Comparison of ENCODE assay signal across 1 cellular context in the genomic region with DNA sequence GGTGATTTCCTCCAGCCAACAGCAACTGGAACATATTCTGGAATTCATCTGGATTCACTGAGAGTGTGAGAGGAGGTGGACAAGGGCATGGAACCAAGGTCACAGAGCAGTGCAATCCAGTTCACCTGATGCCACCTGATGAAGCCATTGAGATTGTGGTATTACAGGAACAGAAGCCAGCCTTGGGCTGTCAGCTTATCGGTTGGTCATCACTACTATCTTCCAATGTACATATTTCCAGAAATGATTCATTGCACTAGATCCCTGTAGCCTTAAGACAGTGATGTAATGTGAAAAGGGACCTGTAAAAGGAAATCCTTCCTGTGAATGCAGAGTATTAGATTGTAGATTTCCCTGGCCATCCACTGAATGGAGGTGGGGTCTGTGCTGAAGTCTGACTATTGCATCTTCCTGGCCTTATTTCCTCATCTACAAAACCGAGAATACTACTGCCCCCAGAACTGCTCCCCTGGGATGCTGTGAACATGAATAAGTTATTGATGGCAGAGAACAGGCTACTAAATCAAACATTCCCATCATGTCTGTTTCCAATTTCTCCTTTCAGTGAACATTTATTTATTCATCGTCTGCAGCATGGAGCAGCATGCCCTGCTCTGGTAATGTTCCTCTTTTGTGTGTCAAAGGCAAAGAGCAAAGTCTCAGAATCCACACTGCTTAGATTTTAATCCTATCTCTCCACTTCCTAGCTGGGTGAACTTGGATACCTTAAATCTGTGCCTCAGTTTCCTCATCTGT.
A peak's percentile ranks its signal among the peaks of the same experiment; 100 is the strongest.
TF ChIP-seq lines count a peak whose summit lies in the region.

No MANE protein-coding gene starts in this region.

TF ChIP-seq in SK-N-SH, 30 proteins besides CTCF, POLR2A, EP300 and RAD21 (continued from another document):
- TF ChIP-seq, protein P1, sequence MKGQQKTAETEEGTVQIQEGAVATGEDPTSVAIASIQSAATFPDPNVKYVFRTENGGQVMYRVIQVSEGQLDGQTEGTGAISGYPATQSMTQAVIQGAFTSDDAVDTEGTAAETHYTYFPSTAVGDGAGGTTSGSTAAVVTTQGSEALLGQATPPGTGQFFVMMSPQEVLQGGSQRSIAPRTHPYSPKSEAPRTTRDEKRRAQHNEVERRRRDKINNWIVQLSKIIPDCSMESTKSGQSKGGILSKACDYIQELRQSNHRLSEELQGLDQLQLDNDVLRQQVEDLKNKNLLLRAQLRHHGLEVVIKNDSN (IDR thresholded peaks at IDR 0.05; ENCODE audit: borderline replicate concordance, low read depth) = no peak
- TF ChIP-seq, protein P2, sequence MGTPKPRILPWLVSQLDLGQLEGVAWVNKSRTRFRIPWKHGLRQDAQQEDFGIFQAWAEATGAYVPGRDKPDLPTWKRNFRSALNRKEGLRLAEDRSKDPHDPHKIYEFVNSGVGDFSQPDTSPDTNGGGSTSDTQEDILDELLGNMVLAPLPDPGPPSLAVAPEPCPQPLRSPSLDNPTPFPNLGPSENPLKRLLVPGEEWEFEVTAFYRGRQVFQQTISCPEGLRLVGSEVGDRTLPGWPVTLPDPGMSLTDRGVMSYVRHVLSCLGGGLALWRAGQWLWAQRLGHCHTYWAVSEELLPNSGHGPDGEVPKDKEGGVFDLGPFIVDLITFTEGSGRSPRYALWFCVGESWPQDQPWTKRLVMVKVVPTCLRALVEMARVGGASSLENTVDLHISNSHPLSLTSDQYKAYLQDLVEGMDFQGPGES (IDR thresholded peaks at IDR 0.05; ENCODE audit: low read depth, low read length) = no peak
- peak; percentile 24; the same call in 1 of the 2 replicates for TF ChIP-seq POLR2AphosphoS5 (IDR thresholded peaks at IDR 0.05; ENCODE audit: low read depth, low read length)
- no peak for TF ChIP-seq EZH2phosphoT487 (IDR thresholded peaks at IDR 0.05; ENCODE audit: borderline replicate concordance, low read depth)
- TF ChIP-seq RCOR1 (IDR thresholded peaks at IDR 0.05; ENCODE audit: low read length) = no peak
- TF ChIP-seq, protein P3, sequence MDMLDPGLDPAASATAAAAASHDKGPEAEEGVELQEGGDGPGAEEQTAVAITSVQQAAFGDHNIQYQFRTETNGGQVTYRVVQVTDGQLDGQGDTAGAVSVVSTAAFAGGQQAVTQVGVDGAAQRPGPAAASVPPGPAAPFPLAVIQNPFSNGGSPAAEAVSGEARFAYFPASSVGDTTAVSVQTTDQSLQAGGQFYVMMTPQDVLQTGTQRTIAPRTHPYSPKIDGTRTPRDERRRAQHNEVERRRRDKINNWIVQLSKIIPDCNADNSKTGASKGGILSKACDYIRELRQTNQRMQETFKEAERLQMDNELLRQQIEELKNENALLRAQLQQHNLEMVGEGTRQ (IDR thresholded peaks at IDR 0.05; ENCODE audit: borderline replicate concordance, low read depth, low read length) = no peak
- TF ChIP-seq NRF1 (IDR thresholded peaks at IDR 0.05; ENCODE audit: low read depth, low read length) = no peak
- no peak for TF ChIP-seq FOXM1 (IDR thresholded peaks at IDR 0.05; ENCODE audit: low read depth)
- TF ChIP-seq GABPA (IDR thresholded peaks at IDR 0.05; ENCODE audit: low read depth) = no peak
- no peak for TF ChIP-seq SMC3 (IDR thresholded peaks at IDR 0.05; ENCODE audit: low read depth, low read length)
- TF ChIP-seq NFIC (IDR thresholded peaks at IDR 0.05; ENCODE audit: borderline replicate concordance) = peak; percentile 51; the same call in 1 of the 2 replicates
- TF ChIP-seq RXRA (IDR thresholded peaks at IDR 0.05; ENCODE audit: borderline replicate concordance, low read depth) = no peak
- TF ChIP-seq, protein P4, sequence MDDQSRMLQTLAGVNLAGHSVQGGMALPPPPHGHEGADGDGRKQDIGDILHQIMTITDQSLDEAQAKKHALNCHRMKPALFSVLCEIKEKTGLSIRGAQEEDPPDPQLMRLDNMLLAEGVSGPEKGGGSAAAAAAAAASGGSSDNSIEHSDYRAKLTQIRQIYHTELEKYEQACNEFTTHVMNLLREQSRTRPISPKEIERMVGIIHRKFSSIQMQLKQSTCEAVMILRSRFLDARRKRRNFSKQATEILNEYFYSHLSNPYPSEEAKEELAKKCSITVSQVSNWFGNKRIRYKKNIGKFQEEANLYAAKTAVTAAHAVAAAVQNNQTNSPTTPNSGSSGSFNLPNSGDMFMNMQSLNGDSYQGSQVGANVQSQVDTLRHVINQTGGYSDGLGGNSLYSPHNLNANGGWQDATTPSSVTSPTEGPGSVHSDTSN (IDR thresholded peaks at IDR 0.05) = peak; percentile 66
- TF ChIP-seq, protein P5, sequence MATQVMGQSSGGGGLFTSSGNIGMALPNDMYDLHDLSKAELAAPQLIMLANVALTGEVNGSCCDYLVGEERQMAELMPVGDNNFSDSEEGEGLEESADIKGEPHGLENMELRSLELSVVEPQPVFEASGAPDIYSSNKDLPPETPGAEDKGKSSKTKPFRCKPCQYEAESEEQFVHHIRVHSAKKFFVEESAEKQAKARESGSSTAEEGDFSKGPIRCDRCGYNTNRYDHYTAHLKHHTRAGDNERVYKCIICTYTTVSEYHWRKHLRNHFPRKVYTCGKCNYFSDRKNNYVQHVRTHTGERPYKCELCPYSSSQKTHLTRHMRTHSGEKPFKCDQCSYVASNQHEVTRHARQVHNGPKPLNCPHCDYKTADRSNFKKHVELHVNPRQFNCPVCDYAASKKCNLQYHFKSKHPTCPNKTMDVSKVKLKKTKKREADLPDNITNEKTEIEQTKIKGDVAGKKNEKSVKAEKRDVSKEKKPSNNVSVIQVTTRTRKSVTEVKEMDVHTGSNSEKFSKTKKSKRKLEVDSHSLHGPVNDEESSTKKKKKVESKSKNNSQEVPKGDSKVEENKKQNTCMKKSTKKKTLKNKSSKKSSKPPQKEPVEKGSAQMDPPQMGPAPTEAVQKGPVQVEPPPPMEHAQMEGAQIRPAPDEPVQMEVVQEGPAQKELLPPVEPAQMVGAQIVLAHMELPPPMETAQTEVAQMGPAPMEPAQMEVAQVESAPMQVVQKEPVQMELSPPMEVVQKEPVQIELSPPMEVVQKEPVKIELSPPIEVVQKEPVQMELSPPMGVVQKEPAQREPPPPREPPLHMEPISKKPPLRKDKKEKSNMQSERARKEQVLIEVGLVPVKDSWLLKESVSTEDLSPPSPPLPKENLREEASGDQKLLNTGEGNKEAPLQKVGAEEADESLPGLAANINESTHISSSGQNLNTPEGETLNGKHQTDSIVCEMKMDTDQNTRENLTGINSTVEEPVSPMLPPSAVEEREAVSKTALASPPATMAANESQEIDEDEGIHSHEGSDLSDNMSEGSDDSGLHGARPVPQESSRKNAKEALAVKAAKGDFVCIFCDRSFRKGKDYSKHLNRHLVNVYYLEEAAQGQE (IDR thresholded peaks at IDR 0.05; ENCODE audit: low read depth, low read length) = no peak
- no peak for TF ChIP-seq CHD2 (IDR thresholded peaks at IDR 0.05; ENCODE audit: low read length, partially characterized antibody)
- no peak for TF ChIP-seq GATA2 (CRISPR knock-in tag; IDR thresholded peaks at IDR 0.05)
- peak; percentile 70; the same call in 1 of the 2 replicates for TF ChIP-seq TCF12 (IDR thresholded peaks at IDR 0.05)
- TF ChIP-seq JUND (IDR thresholded peaks at IDR 0.05) = peak; percentile 58; the same call in 1 of the 2 replicates
- no peak for TF ChIP-seq RFX5 (IDR thresholded peaks at IDR 0.05; ENCODE audit: low read length)
- no peak for TF ChIP-seq SIN3A (IDR thresholded peaks at IDR 0.05; ENCODE audit: borderline replicate concordance, low read depth, low read length)
TF ChIP-seq in SK-N-SH: peak in this region for 6.
